ENCODE assay signal across 25 cellular contexts in the genomic region with DNA sequence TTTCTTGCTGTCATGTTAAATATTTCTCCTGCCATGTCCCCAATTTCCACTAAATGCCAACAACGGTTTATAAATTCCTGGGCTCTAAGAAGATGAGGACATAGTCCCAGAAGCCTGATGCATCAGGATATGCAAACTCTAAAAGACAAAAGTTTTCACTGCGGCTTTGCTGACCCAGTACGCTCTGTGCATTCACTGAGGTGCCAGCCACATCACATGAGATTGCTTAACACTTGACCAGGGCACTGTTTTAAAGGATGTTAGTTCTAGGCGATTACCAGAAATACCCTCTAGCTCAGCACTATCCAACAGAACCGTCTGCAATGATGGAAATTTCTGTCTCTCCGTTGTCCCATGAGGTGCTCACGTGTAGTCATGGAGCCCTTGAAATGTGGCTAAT. TPM values are rescaled to one million over a fixed set of nuclear protein-coding genes. Genes with fewer than 3 reads are reported as not detected.
"Had no signal": no experiment of that assay in that cellular context is flagged by ENCODE, and none has a peak within 500 bp of the region (broad histone marks: within the 10 kb centered on the region; RNA-seq: fewer than 3 reads in every experiment).

No MANE protein-coding gene starts in this region.

- H3K4me1 ChIP-seq: SJCRH30 had no signal

- H3K9me3 ChIP-seq: ascending aorta, body of pancreas, SJCRH30 had no signal

- H3K9me3 Mint-ChIP-seq: activated T-helper 1 cell treated with anti-CD3 and anti-CD28 coated beads, Interleukin-12 subunit alpha, Interleukin-12 subunit beta, Interleukin-2, Interleukin-4 antibody, amounts not matched to agents 30 ng/mL and 10 ng/mL and 1 ng/mL, durations not matched to agents 14 hours and 24 hours and 36 hours; T-helper 1 cell treated with Interleukin-12 subunit alpha and Interleukin-12 subunit beta and Interleukin-4 antibody, amounts not matched to agents 30 μg/mL and 1 μg/mL, for 36 hours had no signal

- H3K27me3 ChIP-seq: ascending aorta, body of pancreas, SJCRH30 had no signal

- H3K4me1 Mint-ChIP-seq: activated CD8-positive, alpha-beta memory T cell treated with anti-CD3 and anti-CD28 coated beads, Interleukin-2, amount 10 ng/mL, durations not matched to agents 7 days and 5 days; activated naive CD4-positive, alpha-beta T cell treated with anti-CD3 and anti-CD28 coated beads, Interleukin-2, amount 50 U/mL, for 24 hours had no signal

- DNase-seq: activated CD4-positive, alpha-beta T cell treated with anti-CD3 and anti-CD28 coated beads for 4 hours; activated CD8-positive, alpha-beta memory T cell treated with anti-CD3 and anti-CD28 coated beads, Interleukin-2, amount 10 ng/mL, durations not matched to agents 7 days and 5 days; activated effector memory CD4-positive, alpha-beta T cell treated with Interleukin-2 at 50 U/mL for 16 hours; activated naive CD4-positive, alpha-beta T cell; activated T-cell treated with anti-CD3 and anti-CD28 coated beads, Interleukin-2, amount 50 U/mL, for 24 hours; body of pancreas; central memory CD4-positive, alpha-beta T cell; Kasumi-1; NCI-H1105 treated with DMSO at 0.1 percent for 48 hours; NCI-H1436 treated with DMSO at 0.1 percent for 48 hours; NCI-H187; NCI-H2081; NCI-H446; NCI-H524; NCI-H748 treated with DMSO at 0.1 percent for 48 hours; RPMI8226; SJCRH30 had no signal

- H3K4me3 Mint-ChIP-seq: activated CD8-positive, alpha-beta memory T cell treated with anti-CD3 and anti-CD28 coated beads, Interleukin-2, amount 10 ng/mL, durations not matched to agents 7 days and 5 days; activated naive CD4-positive, alpha-beta T cell treated with anti-CD3 and anti-CD28 coated beads, Interleukin-2, amount 50 U/mL, for 24 hours; activated T-cell treated with anti-CD3 and anti-CD28 coated beads, Interleukin-2, amount 50 U/mL, for 24 hours; activated T-helper 1 cell treated with anti-CD3 and anti-CD28 coated beads, Interleukin-12 subunit alpha, Interleukin-12 subunit beta, Interleukin-2, Interleukin-4 antibody, amounts not matched to agents 30 ng/mL and 10 ng/mL and 1 ng/mL, durations not matched to agents 14 hours and 24 hours and 36 hours; T-helper 1 cell treated with Interleukin-12 subunit alpha and Interleukin-12 subunit beta and Interleukin-4 antibody, amounts not matched to agents 30 μg/mL and 1 μg/mL, for 36 hours had no signal

- H3K4me3 ChIP-seq: ascending aorta, body of pancreas, SJCRH30 had no signal

- ATAC-seq: activated CD4-positive, CD25-positive, alpha-beta regulatory T cell treated with anti-CD3 and anti-CD28 coated beads, Interleukin-2, amount 50 U/mL, for 24 hours; activated CD8-positive, alpha-beta memory T cell treated with anti-CD3 and anti-CD28 coated beads, Interleukin-2, amount 10 ng/mL, durations not matched to agents 7 days and 5 days; body of pancreas; Right ventricle myocardium inferior had no signal

- H3K27me3 Mint-ChIP-seq: activated naive CD4-positive, alpha-beta T cell treated with anti-CD3 and anti-CD28 coated beads, Interleukin-2, amount 50 U/mL, for 24 hours had no signal

- FAIRE-seq: bronchial epithelial cell had no signal

- H3K27ac ChIP-seq: ascending aorta, body of pancreas, SJCRH30 had no signal

- H3K27ac Mint-ChIP-seq: activated CD8-positive, alpha-beta memory T cell treated with anti-CD3 and anti-CD28 coated beads, Interleukin-2, amount 10 ng/mL, durations not matched to agents 7 days and 5 days; activated naive CD4-positive, alpha-beta T cell treated with anti-CD3 and anti-CD28 coated beads, Interleukin-2, amount 50 U/mL, for 24 hours; activated T-cell treated with anti-CD3 and anti-CD28 coated beads, Interleukin-2, amount 50 U/mL, for 24 hours; activated T-helper 1 cell treated with anti-CD3 and anti-CD28 coated beads, Interleukin-12 subunit alpha, Interleukin-12 subunit beta, Interleukin-2, Interleukin-4 antibody, amounts not matched to agents 30 ng/mL and 10 ng/mL and 1 ng/mL, durations not matched to agents 14 hours and 24 hours and 36 hours; T-helper 1 cell treated with Interleukin-12 subunit alpha and Interleukin-12 subunit beta and Interleukin-4 antibody, amounts not matched to agents 30 μg/mL and 1 μg/mL, for 36 hours had no signal

- H3K36me3 Mint-ChIP-seq: activated CD8-positive, alpha-beta memory T cell treated with anti-CD3 and anti-CD28 coated beads, Interleukin-2, amount 10 ng/mL, durations not matched to agents 7 days and 5 days; activated naive CD4-positive, alpha-beta T cell treated with anti-CD3 and anti-CD28 coated beads, Interleukin-2, amount 50 U/mL, for 24 hours had no signal

- H3K36me3 ChIP-seq: ascending aorta, SJCRH30 had no signal

RNA-seq across cellular contexts. Expression of a gene that starts 19.9 kb away (rescaled TPM):
- total RNA-seq: ascending aorta, body of pancreas, OCI-LY7, Right ventricle myocardium inferior, SJCRH30 had no signal
